In the genomic region with DNA sequence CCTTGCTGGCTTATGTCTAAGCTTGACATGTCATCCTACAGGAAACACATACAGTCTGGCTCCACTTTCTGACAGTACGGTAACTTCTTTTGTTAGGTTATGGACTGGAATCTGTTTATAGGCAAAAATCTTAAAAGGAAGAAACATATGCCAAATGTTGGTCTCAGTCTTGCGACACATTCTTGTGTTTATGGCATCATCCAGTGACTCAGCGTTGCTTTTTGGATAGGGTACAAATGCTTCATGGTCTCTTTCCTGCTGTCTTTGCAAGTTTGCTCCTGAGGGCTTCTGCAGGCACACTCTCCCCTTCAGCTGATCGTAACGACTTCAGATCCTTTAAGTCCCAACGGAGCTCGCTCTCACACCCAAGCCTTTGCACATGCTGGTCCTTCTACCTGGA, we compare ENCODE assay signal across 10 cellular contexts. TPM values are rescaled to one million over a fixed set of nuclear protein-coding genes. Genes with fewer than 3 reads are reported as not detected.
DNase-seq lines count a peak whose midpoint lies in the region; ATAC-seq and TF ChIP-seq lines count a peak whose summit lies in the region.
"Had no signal": no experiment of that assay in that cellular context is flagged by ENCODE, and none has a peak within 500 bp of the region (broad histone marks: within the 10 kb centered on the region; RNA-seq: fewer than 3 reads in every experiment).

No MANE protein-coding gene starts in this region.

- in situ Hi-C loops in gastrocnemius medialis (cut with MboI; ENCODE audit: low sequenced_read_pairs in 4 of 4): no loop called here

- no peak overlapping the region for H3K4me3 Mint-ChIP-seq in neural progenitor cell
- H3K4me3 Mint-ChIP-seq: activated T-cell treated with anti-CD3 and anti-CD28 coated beads, Interleukin-2, amount 50 U/mL, for 24 hours had no signal

- no peak overlapping the region for H2AFZ ChIP-seq in neural progenitor cell (replicated peaks)

- DNase-seq in H4 (ENCODE audit: low spot score) (peak; percentile 87), RWPE2 (ENCODE audit: low spot score) (no peak), fibroblast of villous mesenchyme (ENCODE audit: low read depth) (peak; percentile 83), gastrocnemius medialis (peak; percentile 31 to 41), NCI-H146 (lab: John Stamatoyannopoulos, UW) (no peak), neural progenitor cell (ENCODE audit: low spot score) (no peak), cerebellar cortex (ENCODE audit: low spot score) (no peak)
- DNase-seq: activated T-cell treated with anti-CD3 and anti-CD28 coated beads, Interleukin-2, amount 50 U/mL, for 24 hours; NCI-H187 had no signal

- intact Hi-C loops in gastrocnemius medialis (cut with DNase I; ENCODE audit: low total_unique reads): no loop called here

- H3K36me3 Mint-ChIP-seq in neural progenitor cell: no peaks in the 10 kb centered on the region

- no peak for TF ChIP-seq POLR2A in gastrocnemius medialis (IDR thresholded peaks at IDR 0.05)

- H3K27me3 Mint-ChIP-seq in neural progenitor cell (ENCODE audit: insufficient read depth, low read depth): peaks cover 4% of the 10 kb centered on the region
- H3K27me3 Mint-ChIP-seq: activated T-cell treated with anti-CD3 and anti-CD28 coated beads, Interleukin-2, amount 50 U/mL, for 24 hours had no signal

- no peaks in the 10 kb centered on the region for H3K79me2 ChIP-seq in neural progenitor cell (ENCODE audit: low read depth)

- H3K27ac Mint-ChIP-seq in neural progenitor cell: no peak overlapping the region
- H3K27ac Mint-ChIP-seq: activated T-cell treated with anti-CD3 and anti-CD28 coated beads, Interleukin-2, amount 50 U/mL, for 24 hours had no signal

- ATAC-seq in RWPE2 (ENCODE audit: low read depth): peak; percentile 75
- peak; percentile 64 to 77 for ATAC-seq in gastrocnemius medialis
- no peak for ATAC-seq in GM19397 (IDR thresholded peaks at IDR 0.05; ENCODE audit: unreplicated experiment)

- H4K20me1 ChIP-seq in neural progenitor cell (ENCODE audit: low read depth): no peaks in the 10 kb centered on the region

- H3F3A ChIP-seq in neural progenitor cell (ENCODE audit: low read depth): no peaks in the 10 kb centered on the region

- H3K4me1 ChIP-seq in RWPE2 (ENCODE audit: insufficient read depth, poor library complexity, severe bottlenecking) (peaks cover 13% of the 10 kb centered on the region), gastrocnemius medialis (no peaks in the 10 kb centered on the region), neural progenitor cell (no peaks in the 10 kb centered on the region)

- no peaks in the 10 kb centered on the region for H3K9me3 Mint-ChIP-seq in neural progenitor cell
- H3K9me3 Mint-ChIP-seq: activated T-cell treated with anti-CD3 and anti-CD28 coated beads, Interleukin-2, amount 50 U/mL, for 24 hours had no signal

- H3K9ac ChIP-seq in neural progenitor cell: no peak overlapping the region

- H3K4me2 ChIP-seq in neural progenitor cell: no peak overlapping the region

- H3K27me3 ChIP-seq in RWPE2 (ENCODE audit: insufficient read depth, poor library complexity, severe bottlenecking) (no peaks in the 10 kb centered on the region), gastrocnemius medialis (no peaks in the 10 kb centered on the region), neural progenitor cell (peaks cover 19% of the 10 kb centered on the region)

- H3K36me3 ChIP-seq in RWPE2 (ENCODE audit: low read depth) (no peaks in the 10 kb centered on the region), gastrocnemius medialis (no peaks in the 10 kb centered on the region), neural progenitor cell (no peaks in the 10 kb centered on the region)

- no peaks in the 10 kb centered on the region for H3K4me1 Mint-ChIP-seq in neural progenitor cell

- TF ChIP-seq CTCF in RWPE2 (IDR thresholded peaks at IDR 0.05; ENCODE audit: poor library complexity, severe bottlenecking) (no peak), fibroblast of villous mesenchyme (IDR thresholded peaks at IDR 0.05; ENCODE audit: insufficient read depth, low read depth, low read length) (no peak), gastrocnemius medialis (IDR thresholded peaks at IDR 0.05 in 4 of 5, conservative IDR thresholded peaks at IDR 0.05 in 1 of 5) (no peak), neural progenitor cell (IDR thresholded peaks at IDR 0.05) (no peak)

- no peak overlapping the region for H3K27ac ChIP-seq in RWPE2 (ENCODE audit: poor library complexity, severe bottlenecking)
- H3K27ac ChIP-seq in gastrocnemius medialis: no peak overlapping the region
- H3K27ac ChIP-seq in neural progenitor cell: no peak overlapping the region

- H3K9me3 ChIP-seq in RWPE2 (ENCODE audit: severe bottlenecking) (no peaks in the 10 kb centered on the region), gastrocnemius medialis (no peaks in the 10 kb centered on the region), neural progenitor cell (ENCODE audit: low read depth) (no peaks in the 10 kb centered on the region)

- H3K4me3 ChIP-seq in RWPE2 (ENCODE audit: severe bottlenecking) (no peak overlapping the region), fibroblast of villous mesenchyme (ENCODE audit: low read depth, low read length) (no peak overlapping the region), gastrocnemius medialis (no peak overlapping the region), neural progenitor cell (no peak overlapping the region)

RNA-seq across cellular contexts. Expression of gene TNFSF8, which starts 23.5 kb away (rescaled TPM):
- not detected in 2 replicates for total RNA-seq in H4 (2014; rRNA removed; shearing (Covaris generic))
- total RNA-seq in fibroblast of villous mesenchyme (not detected in 2 replicates), gastrocnemius medialis (under 1 TPM in 2 of 4 donors, not detected in 2; 0.29 to 0.76 TPM), neural progenitor cell (ENCODE audit: low replicate concordance) (not detected in 2 replicates)

Comparison
In these comparisons a context has a peak if more than half of its experiments do, and no peak if none do; other contexts are left out.
1. DNase-seq: peak in H4 (single experiment), fibroblast of villous mesenchyme (single experiment) and gastrocnemius medialis (2 of 2); none in RWPE2 (single experiment), NCI-H146 (single experiment), neural progenitor cell (single experiment) and cerebellar cortex (single experiment).